ENCODE assay signal across 13 cellular contexts in the genomic region with DNA sequence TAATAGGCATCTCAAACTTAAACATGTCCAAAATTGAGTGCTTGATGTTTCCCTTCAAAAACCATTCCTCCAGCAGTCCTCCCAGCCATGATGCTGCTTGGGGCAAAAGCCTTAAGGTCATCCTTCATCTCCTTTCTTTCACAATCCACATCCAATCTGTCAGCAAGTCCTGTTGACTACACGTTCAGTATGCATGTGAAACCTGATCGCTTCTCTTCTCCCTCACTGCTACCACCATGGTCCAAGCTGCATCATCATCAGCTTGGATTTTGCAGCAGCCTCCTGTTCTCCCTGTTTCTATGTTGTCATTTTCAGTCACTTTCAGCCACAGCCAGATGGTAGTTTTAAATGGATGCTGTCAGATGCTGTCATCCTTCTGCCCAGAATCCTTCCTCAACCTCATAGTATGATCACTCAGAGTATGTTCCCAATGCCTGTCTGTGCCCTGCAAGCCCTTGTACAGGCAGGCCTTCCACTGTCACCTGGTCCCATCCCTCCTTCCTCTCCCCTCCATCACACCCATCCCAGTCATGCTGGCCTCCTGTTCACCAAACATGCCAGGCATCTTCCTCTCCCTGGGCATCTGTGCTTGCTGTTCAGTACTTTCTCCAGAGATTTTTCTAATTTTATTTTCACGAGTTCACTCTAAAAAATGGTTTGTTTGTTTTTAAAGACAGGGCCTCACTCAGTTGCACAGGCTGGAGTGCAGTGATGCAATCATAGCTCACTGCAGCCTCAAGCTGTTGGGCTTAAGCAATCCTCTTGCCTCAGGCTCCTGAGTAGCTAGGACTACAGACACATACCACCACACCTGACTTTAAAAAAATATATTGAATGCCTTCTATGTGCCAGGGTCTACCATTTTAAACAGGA.
A peak's percentile ranks its signal among the peaks of the same experiment; 100 is the strongest.
DNase-seq lines count a peak whose midpoint lies in the region; ATAC-seq and TF ChIP-seq lines count a peak whose summit lies in the region.
"Had no signal": no experiment of that assay in that cellular context is flagged by ENCODE, and none has a peak within 500 bp of the region (broad histone marks: within the 10 kb centered on the region; RNA-seq: fewer than 3 reads in every experiment).

No MANE protein-coding gene starts in this region.

- H3K27me3 Mint-ChIP-seq in chondrocyte (ENCODE audit: low read depth), result no peaks in the 10 kb centered on the region

- H3K4me1 Mint-ChIP-seq in chondrocyte (ENCODE audit: low read depth), result peaks cover 7% of the 10 kb centered on the region
- H3K4me1 Mint-ChIP-seq: naive thymus-derived CD8-positive, alpha-beta T cell had no signal

- peak; percentile 25 for ATAC-seq in lung (ENCODE audit: insufficient read depth, low FRiP score)
- ATAC-seq in GM19467 (IDR thresholded peaks at IDR 0.05; ENCODE audit: unreplicated experiment), result no peak
- no peak for ATAC-seq in GM21367 (IDR thresholded peaks at IDR 0.05; ENCODE audit: unreplicated experiment)
- ATAC-seq: naive thymus-derived CD8-positive, alpha-beta T cell had no signal

- peaks cover 3% of the 10 kb centered on the region in 2 donors for H3K4me1 ChIP-seq in lung (ENCODE audit: control insufficient read depth in 2 of 2, insufficient read depth in 2 of 2, low read length in 2 of 2)

- H3K36me3 Mint-ChIP-seq in chondrocyte (ENCODE audit: low read depth), result no peaks in the 10 kb centered on the region
- H3K36me3 Mint-ChIP-seq: naive thymus-derived CD8-positive, alpha-beta T cell had no signal

- peak; percentile 85 for DNase-seq in DMS79 treated with DMSO at 0.1 percent for 48 hours (lab: John Stamatoyannopoulos, UW)
- DNase-seq in NCI-H146 (lab: John Stamatoyannopoulos, UW), result peak; percentile 15
- peak; percentile 11 to 63 for DNase-seq in cardiac fibroblast (ENCODE audit: low read depth in 2 of 2)
- DNase-seq in lung (ENCODE audit: low spot score), result peak; percentile 65
- no peak for DNase-seq in mucosa of gallbladder (ENCODE audit: low spot score)
- no peak for DNase-seq in chondrocyte (ENCODE audit: low spot score)
- DNase-seq: activated CD4-positive, alpha-beta T cell treated with anti-CD3 and anti-CD28 coated beads, Interleukin-2, amount 50 U/mL, for 48 hours; GF-D8; KBM-7; naive thymus-derived CD8-positive, alpha-beta T cell; stimulated activated CD4-positive, alpha-beta T cell treated with anti-CD3 and anti-CD28 coated beads, Interleukin-4, amount 100 ng/mL, for 1 hour had no signal

- 49 to 55% methylated on average over 3 of the region's 3 CpGs for WGBS in lung, 2 donors

- TF ChIP-seq CTCF in cardiac fibroblast (IDR thresholded peaks at IDR 0.05; ENCODE audit: low read depth, low read length) (no peak), lung (IDR thresholded peaks at IDR 0.05; ENCODE audit: control extremely low read depth, extremely low read depth) (no peak), chondrocyte (IDR thresholded peaks at IDR 0.05) (no peak)

- no peak overlapping the region for H3K4me3 ChIP-seq in cardiac fibroblast (replicated peaks in 1 of 2; ENCODE audit: low read depth in 2 of 2, low read length in 2 of 2)
- H3K4me3 ChIP-seq in lung, result no peak overlapping the region

- H3K4me3 Mint-ChIP-seq in chondrocyte (ENCODE audit: unreplicated experiment), result no peak overlapping the region
- H3K4me3 Mint-ChIP-seq: naive thymus-derived CD8-positive, alpha-beta T cell had no signal

- no peaks in the 10 kb centered on the region for H3K9me3 ChIP-seq in lung (ENCODE audit: control insufficient read depth in 2 of 2, insufficient read depth in 1 of 2, low read length in 1 of 2)

- H3K36me3 ChIP-seq in lung (ENCODE audit: control insufficient read depth in 2 of 2, insufficient read depth in 2 of 2, low read length in 2 of 2), result no peaks in the 10 kb centered on the region

- no peaks in the 10 kb centered on the region for H3K27me3 ChIP-seq in lung (ENCODE audit: control insufficient read depth, insufficient read depth)

- H3K9me3 Mint-ChIP-seq in chondrocyte (ENCODE audit: low read depth), result no peaks in the 10 kb centered on the region
- H3K9me3 Mint-ChIP-seq: naive thymus-derived CD8-positive, alpha-beta T cell had no signal

- H3K27ac Mint-ChIP-seq in chondrocyte (ENCODE audit: unreplicated experiment), result no peak overlapping the region
- H3K27ac Mint-ChIP-seq: naive thymus-derived CD8-positive, alpha-beta T cell had no signal

- H3K27ac ChIP-seq in lung (ENCODE audit: low read depth in 1 of 2, low read length in 1 of 2), result peak overlapping the region in 1 of 2 donors; percentile 91

Comparison
In these comparisons a context has a peak if more than half of its experiments do, and no peak if none do; other contexts are left out.
1. DNase-seq: peak in DMS79 treated with DMSO at 0.1 percent for 48 hours (single experiment), NCI-H146 (single experiment), cardiac fibroblast (2 of 2) and lung (single experiment); none in mucosa of gallbladder (single experiment) and chondrocyte (single experiment).